In genomic region chr14:105398044-105398725, GRCh38 we compare ENCODE assay signal across 8 cellular contexts. TPM values are rescaled to one million over a fixed set of nuclear protein-coding genes. Genes with fewer than 3 reads are reported as not detected.
DNase-seq lines count a peak whose midpoint lies in the region; ATAC-seq and TF ChIP-seq lines count a peak whose summit lies in the region.

TSS of gene TEX22 (plus strand) at chr14:105398538. CDS start at chr14:105399341, 803 bp downstream.

- peaks cover 0 to 4% of the 10 kb centered on the region in 2 donors for H3K4me1 ChIP-seq in breast epithelium
- H3K4me1 ChIP-seq in spleen = peaks cover 10 to 61% (median 32%) of the 10 kb centered on the region in 6 donors

- no peaks in the 10 kb centered on the region for H3K36me3 ChIP-seq in breast epithelium
- H3K36me3 ChIP-seq in spleen = peaks cover 0 to 33% (median 9%) of the 10 kb centered on the region in 6 donors

- 1 to 4% (median 1%) methylated on average over 13 to 77 of the region's 77 CpGs for WGBS in spleen, 5 donors

- TF ChIP-seq CTCF in VCaP (conservative IDR thresholded peaks at IDR 0.05) (no peak), breast epithelium (IDR thresholded peaks at IDR 0.05) (no peak), spleen (IDR thresholded peaks at IDR 0.05 in 8 of 11, conservative IDR thresholded peaks at IDR 0.05 in 3 of 11) (peak in 8 of 11 experiments; percentile 4 to 53 (median 41))

- intact Hi-C loops in breast epithelium (cut with DNase I; ENCODE audit: low total_unique reads) = no loop called here
- intact Hi-C loops in spleen (cut with DNase I; ENCODE audit: low total_unique reads) = no loop called here

- H3K27me3 ChIP-seq in breast epithelium (no peaks in the 10 kb centered on the region), spleen (replicated peaks in 1 of 7) (no peaks in the 10 kb centered on the region)

- H3K27ac ChIP-seq in VCaP (peak within 1 kb of the TSS; percentile 84), breast epithelium (peak within 1 kb of the TSS; percentile 89 to 90), spleen (peak within 1 kb of the TSS; percentile 92 to 97 (median 94))

- DNase-seq in DMS53 (lab: John Stamatoyannopoulos, UW) = peak; percentile 85
- DNase-seq in DMS53 treated with DMSO at 0.1 percent for 48 hours (lab: John Stamatoyannopoulos, UW; ENCODE audit: unreplicated experiment) = no peak
- DNase-seq in NCI-H2171 (lab: John Stamatoyannopoulos, UW) = peak; percentile 93
- peak; percentile 69 to 85 for DNase-seq in breast epithelium (ENCODE audit: low spot score in 2 of 2)
- DNase-seq in inferior parietal cortex (ENCODE audit: extremely low spot score) = peak; percentile 71
- DNase-seq in spleen = peak; percentile 98

- H3K4me3 ChIP-seq in breast epithelium = peak within 1 kb of the TSS; percentile 86 to 99 (median 88)
- H3K4me3 ChIP-seq in spleen = peak within 1 kb of the TSS; percentile 59 to 79 (median 72)

- H3K9me3 ChIP-seq in breast epithelium (peaks cover 0 to 5% of the 10 kb centered on the region in 2 donors), spleen (peaks cover 0 to 23% (median 7%) of the 10 kb centered on the region in 8 donors)

- peak; percentile 57 for ATAC-seq in HG03064 (IDR thresholded peaks at IDR 0.05; ENCODE audit: low read depth, unreplicated experiment)

- TF ChIP-seq POLR2A in breast epithelium (IDR thresholded peaks at IDR 0.05) (peak; percentile 63), spleen (IDR thresholded peaks at IDR 0.05) (peak in 2 of 3 donors; percentile 46 to 59)

RNA-seq across cellular contexts. Expression of gene TEX22, which starts in this region (rescaled TPM):
- total RNA-seq in breast epithelium (under 1 TPM; 0.33 to 0.64 (median 0.59) TPM), spleen (1 to 10 TPM in 5 of 7 donors, under 1 TPM in 2; 0.33 to 5.3 (median 1.8) TPM)
- under 1 TPM; 0.33 to 0.59 (median 0.54) TPM for polyA plus RNA-seq in spleen

Comparison
In these comparisons a context has a peak if more than half of its experiments do, and no peak if none do; other contexts are left out.
1. Peak in DNase-seq, H3K4me3 ChIP-seq and H3K27ac ChIP-seq in breast epithelium; RNA of the gene not detected or under 1 TPM.
2. CTCF ChIP-seq: peak in spleen (8 of 11); none in VCaP (single experiment) and breast epithelium (0 of 3).
3. Peak in every context shown above with its lines, with median percentiles within 50 percentile points of each other: H3K27ac ChIP-seq.